ENCODE assay signal across 31 cellular contexts in genomic region chr5:1086137-1086536, GRCh38.
"Had no signal": no experiment of that assay in that cellular context is flagged by ENCODE, and none has a peak within 500 bp of the region (broad histone marks: within the 10 kb centered on the region; RNA-seq: fewer than 3 reads in every experiment).

No MANE protein-coding gene starts in this region.

- H3K9me3 ChIP-seq: SK-N-SH had no signal

- H3K4me2 ChIP-seq: SK-N-SH had no signal

- H3K27me3 Mint-ChIP-seq: activated CD4-positive, alpha-beta memory T cell treated with anti-CD3 and anti-CD28 coated beads for 36 hours; activated CD8-positive, alpha-beta memory T cell treated with anti-CD3 and anti-CD28 coated beads, Interleukin-2, amount 10 ng/mL, durations not matched to agents 7 days and 5 days; activated naive CD8-positive, alpha-beta T cell; activated naive CD8-positive, alpha-beta T cell treated with anti-CD3 and anti-CD28 coated beads, Interleukin-2, amount 50 U/mL, for 24 hours; brain had no signal

- H3K27ac ChIP-seq: SJSA1 had no signal

- H3K4me3 ChIP-seq: SJSA1 had no signal

- DNase-seq: activated CD4-positive, alpha-beta memory T cell treated with anti-CD3 and anti-CD28 coated beads for 36 hours; activated CD4-positive, alpha-beta T cell treated with anti-CD3 and anti-CD28 coated beads for 4 hours; activated CD4-positive, alpha-beta T cell treated with anti-CD3 and anti-CD28 coated beads, Interleukin-2, amount 50 U/mL, for 1 hour; activated CD4-positive, CD25-positive, alpha-beta regulatory T cell treated with anti-CD3 and anti-CD28 coated beads, Interleukin-2, amount 50 U/mL, for 72 hours; activated CD8-positive, alpha-beta memory T cell treated with anti-CD3 and anti-CD28 coated beads for 24 hours; activated CD8-positive, alpha-beta memory T cell treated with anti-CD3 and anti-CD28 coated beads, Interleukin-2, amount 10 ng/mL, durations not matched to agents 7 days and 5 days; activated CD8-positive, alpha-beta memory T cell treated with anti-CD3 and anti-CD28 coated beads, Interleukin-2, amount 50 U/mL, for 48 hours; activated effector memory CD4-positive, alpha-beta T cell treated with Interleukin-2 at 50 U/mL for 16 hours; activated naive CD8-positive, alpha-beta T cell treated with anti-CD3 and anti-CD28 coated beads, Interleukin-2, amount 50 U/mL, for 24 hours; activated T-cell treated with anti-CD3 and anti-CD28 coated beads, Interleukin-2, amount 50 U/mL, for 48 hours; anterior cingulate cortex; caudate nucleus; cerebellar nuclear complex; NCI-H1105; NCI-H1417 treated with DMSO at 0.1 percent for 48 hours; NCI-H187 treated with DMSO at 0.1 percent for 48 hours; NCI-H2081; NCI-H2171 treated with DMSO at 0.1 percent for 48 hours; NCI-H226; NCI-H524 treated with DMSO at 0.1 percent for 48 hours; SHP77 treated with DMSO at 0.1 percent for 48 hours; SK-N-SH had no signal

- ATAC-seq: activated CD8-positive, alpha-beta memory T cell treated with anti-CD3 and anti-CD28 coated beads, Interleukin-2, amount 10 ng/mL, durations not matched to agents 7 days and 5 days; activated naive CD8-positive, alpha-beta T cell treated with anti-CD3 and anti-CD28 coated beads, Interleukin-2, amount 50 U/mL, for 24 hours; Panc1; WTC11 had no signal

- H3K4me3 Mint-ChIP-seq: activated CD4-positive, alpha-beta memory T cell treated with anti-CD3 and anti-CD28 coated beads for 36 hours; activated CD8-positive, alpha-beta memory T cell treated with anti-CD3 and anti-CD28 coated beads, Interleukin-2, amount 10 ng/mL, durations not matched to agents 7 days and 5 days; activated naive CD8-positive, alpha-beta T cell; activated naive CD8-positive, alpha-beta T cell treated with anti-CD3 and anti-CD28 coated beads, Interleukin-2, amount 50 U/mL, for 24 hours; brain; T-helper 1 cell treated with Interleukin-12 subunit alpha and Interleukin-12 subunit beta and Interleukin-4 antibody, amounts not matched to agents 30 μg/mL and 1 μg/mL, for 36 hours; T-helper 2 cell treated with Interferon-gamma antibody and Interleukin-4, amounts not matched to agents 5 μg/mL and 100 μg/mL, for 36 hours; WTC11 had no signal

- H3K4me1 Mint-ChIP-seq: activated CD8-positive, alpha-beta memory T cell treated with anti-CD3 and anti-CD28 coated beads, Interleukin-2, amount 10 ng/mL, durations not matched to agents 7 days and 5 days; activated naive CD8-positive, alpha-beta T cell treated with anti-CD3 and anti-CD28 coated beads, Interleukin-2, amount 50 U/mL, for 24 hours; WTC11 had no signal

- H3K9ac ChIP-seq: SK-N-SH had no signal

- FAIRE-seq: bronchial epithelial cell, TTC549 had no signal

- H3K27me3 ChIP-seq: SJSA1 had no signal

- H3K27ac Mint-ChIP-seq: activated CD4-positive, alpha-beta memory T cell treated with anti-CD3 and anti-CD28 coated beads for 36 hours; activated CD8-positive, alpha-beta memory T cell treated with anti-CD3 and anti-CD28 coated beads, Interleukin-2, amount 10 ng/mL, durations not matched to agents 7 days and 5 days; activated naive CD8-positive, alpha-beta T cell; activated naive CD8-positive, alpha-beta T cell treated with anti-CD3 and anti-CD28 coated beads, Interleukin-2, amount 50 U/mL, for 24 hours; brain; T-helper 1 cell treated with Interleukin-12 subunit alpha and Interleukin-12 subunit beta and Interleukin-4 antibody, amounts not matched to agents 30 μg/mL and 1 μg/mL, for 36 hours; T-helper 2 cell treated with Interferon-gamma antibody and Interleukin-4, amounts not matched to agents 5 μg/mL and 100 μg/mL, for 36 hours; WTC11 had no signal

- H3K9me3 Mint-ChIP-seq: activated CD4-positive, alpha-beta memory T cell treated with anti-CD3 and anti-CD28 coated beads for 36 hours; activated naive CD8-positive, alpha-beta T cell treated with anti-CD3 and anti-CD28 coated beads, Interleukin-2, amount 50 U/mL, for 24 hours; brain; T-helper 1 cell treated with Interleukin-12 subunit alpha and Interleukin-12 subunit beta and Interleukin-4 antibody, amounts not matched to agents 30 μg/mL and 1 μg/mL, for 36 hours; T-helper 2 cell treated with Interferon-gamma antibody and Interleukin-4, amounts not matched to agents 5 μg/mL and 100 μg/mL, for 36 hours; WTC11 had no signal

- H3K4me1 ChIP-seq: SJSA1 had no signal

- H3K36me3 Mint-ChIP-seq: activated CD8-positive, alpha-beta memory T cell treated with anti-CD3 and anti-CD28 coated beads, Interleukin-2, amount 10 ng/mL, durations not matched to agents 7 days and 5 days; activated naive CD8-positive, alpha-beta T cell had no signal
